In the genomic region with DNA sequence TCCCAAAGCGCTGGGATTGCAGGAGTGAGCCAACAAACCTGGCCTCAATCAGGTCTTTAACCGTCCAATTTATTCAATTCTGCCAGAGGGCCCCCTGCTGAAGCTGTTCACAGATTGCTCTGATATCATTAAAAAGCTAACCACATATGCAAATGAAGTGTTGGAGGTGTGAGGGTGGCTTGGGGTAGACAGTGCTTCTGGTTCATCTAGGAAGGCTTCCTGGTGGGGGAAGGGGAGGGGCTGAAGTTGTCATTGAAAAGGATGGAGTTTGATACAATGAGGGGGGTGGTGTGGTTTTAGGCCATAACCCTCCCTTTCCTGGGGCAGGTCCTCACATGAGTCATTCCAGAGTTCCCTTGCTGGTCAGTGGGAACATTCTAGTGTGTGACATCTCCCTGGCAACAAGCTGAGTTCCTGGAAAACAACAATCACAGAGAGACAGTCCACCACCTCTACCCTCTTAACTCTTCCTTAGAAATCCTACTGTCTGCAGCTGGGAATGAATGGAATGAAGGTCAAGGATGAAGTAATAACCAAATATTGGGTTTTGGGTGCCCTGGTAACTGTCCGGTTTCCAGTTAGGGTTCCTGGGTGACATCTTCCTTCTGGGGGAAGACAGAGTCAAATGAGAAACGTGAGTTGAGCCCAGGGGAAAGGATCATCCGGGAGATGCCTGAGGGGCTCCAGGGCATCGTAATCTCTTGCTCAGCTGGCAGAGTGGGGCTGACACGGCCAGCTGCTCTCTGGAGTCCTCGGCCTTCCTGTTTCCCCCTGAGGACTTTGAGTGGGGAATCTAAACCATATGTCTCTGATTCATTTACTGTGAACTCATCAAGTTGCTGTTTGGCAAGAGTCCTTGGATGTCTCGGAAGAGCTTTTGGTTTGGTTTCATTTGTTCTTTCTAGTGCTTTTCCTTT, we compare ENCODE assay signal across 7 cellular contexts. TPM values are rescaled to one million over a fixed set of nuclear protein-coding genes. Genes with fewer than 3 reads are reported as not detected.
A peak's percentile ranks its signal among the peaks of the same experiment; 100 is the strongest.
DNase-seq lines count a peak whose midpoint lies in the region; ATAC-seq and TF ChIP-seq lines count a peak whose summit lies in the region.

No MANE protein-coding gene starts in this region.

- intact Hi-C loops in MCF 10A (cut with micrococcal nuclease), result loop anchor here (2.0 kb wide), 1 partner anchor 31 kb away; a partner anchor contains a TSS
- intact Hi-C loops in left lung (cut with DNase I), result loop anchor here in 1 of 2 donors (5.0 kb wide), 1 partner anchor 115 kb away; no protein-coding TSS in a partner anchor

- H3K4me1 ChIP-seq in left lung, result peaks cover 8 to 69% of the 10 kb centered on the region in 2 donors

- no peaks in the 10 kb centered on the region for H3K36me3 Mint-ChIP-seq in MCF 10A (ENCODE audit: insufficient read depth, unreplicated experiment)
- H3K36me3 Mint-ChIP-seq in activated naive CD4-positive, alpha-beta T cell treated with anti-CD3 and anti-CD28 coated beads, Interleukin-2, amount 50 U/mL, for 72 hours, result no peaks in the 10 kb centered on the region

- H3K9me3 ChIP-seq in left lung, result no peaks in the 10 kb centered on the region

- TF ChIP-seq CTCF in MCF 10A (IDR thresholded peaks at IDR 0.05; ENCODE audit: unreplicated experiment) (no peak), left lung (IDR thresholded peaks at IDR 0.05) (no peak)

- H3K4me3 ChIP-seq in left lung, result no peak overlapping the region

- H3K9me3 Mint-ChIP-seq in MCF 10A (ENCODE audit: unreplicated experiment), result no peaks in the 10 kb centered on the region
- H3K9me3 Mint-ChIP-seq in activated naive CD4-positive, alpha-beta T cell treated with anti-CD3 and anti-CD28 coated beads, Interleukin-2, amount 50 U/mL, for 72 hours, result no peaks in the 10 kb centered on the region

- POLR2A ChIA-PET in MCF 10A (lab: Yijun Ruan, JAX), result interaction anchor here (0.6 to 1.9 kb wide), 13 partner anchors 8 to 265 kb away, joined by 3 to 6 read pairs (median 4); a partner anchor contains a TSS

- BruUV-seq in MCF 10A (replicated peaks; lab: Mats Ljungman, UMichigan), result TSS peak; percentile 89

- H3K27ac ChIP-seq in left lung, result peak overlapping the region; percentile 85 to 91

- H3K4me3 Mint-ChIP-seq in MCF 10A (ENCODE audit: unreplicated experiment), result peak overlapping the region; percentile 15

- H3K27me3 Mint-ChIP-seq in MCF 10A (ENCODE audit: insufficient read depth, unreplicated experiment), result peaks cover under 1% of the 10 kb centered on the region

- H3K36me3 ChIP-seq in left lung, result no peaks in the 10 kb centered on the region

- H3K27ac Mint-ChIP-seq in MCF 10A (ENCODE audit: low read depth, unreplicated experiment), result peak overlapping the region; percentile 91
- H3K27ac Mint-ChIP-seq in activated naive CD4-positive, alpha-beta T cell treated with anti-CD3 and anti-CD28 coated beads, Interleukin-2, amount 50 U/mL, for 72 hours, result peak overlapping the region in 1 of 2 donors; percentile 51

- peak; percentile 16 for DNase-seq in NCI-H1092 (lab: John Stamatoyannopoulos, UW)
- DNase-seq in MCF 10A (ENCODE audit: unreplicated experiment), result peak; percentile 90
- peak in 1 of 2 donors; percentile 55 for DNase-seq in left lung
- DNase-seq in superior temporal gyrus (ENCODE audit: extremely low spot score), result peak; percentile 56
- DNase-seq in activated naive CD4-positive, alpha-beta T cell treated with anti-CD3 and anti-CD28 coated beads, Interleukin-2, amount 50 U/mL, for 72 hours (ENCODE audit: low spot score in 2 of 2), result no peak

- ATAC-seq in GM19463 (IDR thresholded peaks at IDR 0.05; ENCODE audit: unreplicated experiment) (peak; percentile 35), left lung (peak; percentile 45), GM19467 (IDR thresholded peaks at IDR 0.05; ENCODE audit: unreplicated experiment) (no peak)
- no peak for ATAC-seq in activated naive CD4-positive, alpha-beta T cell treated with anti-CD3 and anti-CD28 coated beads, Interleukin-2, amount 50 U/mL, for 72 hours

- H3K4me1 Mint-ChIP-seq in MCF 10A (ENCODE audit: insufficient read depth, unreplicated experiment), result peaks cover 31% of the 10 kb centered on the region

- CTCF ChIA-PET in MCF 10A (lab: Yijun Ruan, JAX), result interaction anchor here (0.6 to 1.6 kb wide), 13 partner anchors 11 to 456 kb away, joined by 3 to 5 read pairs (median 3); no protein-coding TSS in a partner anchor

- no peaks in the 10 kb centered on the region for H3K27me3 ChIP-seq in left lung

RNA-seq across cellular contexts. Expression of a gene that starts 32.2 kb away (rescaled TPM):
- total RNA-seq in MCF 10A (2022), result 0.96 and 1.5 TPM in 2 replicates
- 1 to 10 TPM; 6.4 to 9.0 TPM for total RNA-seq in left lung
- 10 to 100 TPM; 14.0 to 31.4 TPM for total RNA-seq in activated naive CD4-positive, alpha-beta T cell treated with anti-CD3 and anti-CD28 coated beads, Interleukin-2, amount 50 U/mL, for 72 hours

RNA-seq across cellular contexts. Expression of a gene that starts 58.9 kb away (rescaled TPM):
- total RNA-seq in MCF 10A (2022), result 85.3 and 114 TPM in 2 replicates
- 10 to 100 TPM; 14.0 to 57.7 TPM for total RNA-seq in left lung
- 10 to 100 TPM; 25.1 to 48.4 TPM for total RNA-seq in activated naive CD4-positive, alpha-beta T cell treated with anti-CD3 and anti-CD28 coated beads, Interleukin-2, amount 50 U/mL, for 72 hours

Comparison
In these comparisons a context has a peak if more than half of its experiments do, and no peak if none do; other contexts are left out.
1. ATAC-seq: peak in GM19463 (single experiment) and left lung (single experiment); none in activated naive CD4-positive, alpha-beta T cell treated with anti-CD3 and anti-CD28 coated beads, Interleukin-2, amount 50 U/mL, for 72 hours (0 of 2) and GM19467 (single experiment).
2. DNase-seq: peak in NCI-H1092 (single experiment), MCF 10A (single experiment) and superior temporal gyrus (single experiment); none in activated naive CD4-positive, alpha-beta T cell treated with anti-CD3 and anti-CD28 coated beads, Interleukin-2, amount 50 U/mL, for 72 hours (0 of 2).